23 cellular contexts compared by ENCODE assay signal in genomic region chr5:76443399-76443798, GRCh38. TPM values are rescaled to one million over a fixed set of nuclear protein-coding genes. Genes with fewer than 3 reads are reported as not detected.
DNase-seq lines count a peak whose midpoint lies in the region; ATAC-seq, FAIRE-seq and TF ChIP-seq lines count a peak whose summit lies in the region.
"Had no signal": no experiment of that assay in that cellular context is flagged by ENCODE, and none has a peak within 500 bp of the region (broad histone marks: within the 10 kb centered on the region; RNA-seq: fewer than 3 reads in every experiment).

No MANE protein-coding gene starts in this region.

- WGBS in pancreas, 2 donors, result 0 to 10% methylated on average over 1 of the region's 1 CpG

- H3K4me3 ChIP-seq in pancreas, result no peak overlapping the region

- H3K36me3 Mint-ChIP-seq in natural killer cell, result no peaks in the 10 kb centered on the region
- peaks cover 22% of the 10 kb centered on the region for H3K36me3 Mint-ChIP-seq in natural killer cell treated with Interleukin-12 subunit alpha and Interleukin-12 subunit beta and Interleukin-15 and Interleukin-18, amount 100 ng/mL, for 72 hours
- peaks cover 11 to 17% (median 16%) of the 10 kb centered on the region in 3 donors for H3K36me3 Mint-ChIP-seq in immature natural killer cell

- no peaks in the 10 kb centered on the region for H3K27me3 ChIP-seq in pancreas
- H3K27me3 ChIP-seq: BE2C had no signal

- H3K4me1 Mint-ChIP-seq in natural killer cell (peaks cover 81 to 87% of the 10 kb centered on the region in 2 donors), immature natural killer cell (peaks cover 80 to 96% of the 10 kb centered on the region in 2 donors)
- peaks cover 48 to 66% of the 10 kb centered on the region in 2 donors for H3K4me1 Mint-ChIP-seq in natural killer cell treated with Interleukin-12 subunit alpha and Interleukin-12 subunit beta and Interleukin-15 and Interleukin-18, amount 100 ng/mL, for 72 hours (ENCODE audit: low read depth in 2 of 2)

- DNase-seq in natural killer cell, result no peak
- no peak for DNase-seq in natural killer cell treated with Interleukin-12 subunit alpha and Interleukin-12 subunit beta and Interleukin-15 and Interleukin-18, amount 100 ng/mL, for 72 hours (ENCODE audit: low spot score)
- no peak for DNase-seq in immature natural killer cell
- peak in 2 of 6 donors; percentile 28 to 30 for DNase-seq in pancreas
- no peak for DNase-seq in iPS-NIHi7 (ENCODE audit: extremely low spot score)
- no peak for DNase-seq in NK-92 treated with Interleukin-12 subunit alpha and Interleukin-12 subunit beta, amount 100 ng/mL, for 24 hours (lab: John Stamatoyannopoulos, UW)
- DNase-seq: 8988T, ACHN, BE2C, HCEC 1CT, Karpas-422, NCI-H1105, NCI-H146, NCI-H2029, NCI-H446, NCI-H524 treated with DMSO at 0.1 percent for 48 hours, RPMI8226, SHP77 had no signal

- intact Hi-C loops in natural killer cell (cut with micrococcal nuclease), result no loop called here
- intact Hi-C loops in pancreas (cut with DNase I), result no loop called here

- H3K9me3 Mint-ChIP-seq in natural killer cell (no peaks in the 10 kb centered on the region), immature natural killer cell (peaks cover 0 to 3% (median 0%) of the 10 kb centered on the region in 6 donors)
- H3K9me3 Mint-ChIP-seq in natural killer cell treated with Interleukin-12 subunit alpha and Interleukin-12 subunit beta and Interleukin-15 and Interleukin-18, amount 100 ng/mL, for 72 hours, result no peaks in the 10 kb centered on the region

- H3K27ac Mint-ChIP-seq in natural killer cell (peak overlapping the region; percentile 14 to 78), immature natural killer cell (peak overlapping the region; percentile 47 to 76 (median 55))
- no peak overlapping the region for H3K27ac Mint-ChIP-seq in natural killer cell treated with Interleukin-12 subunit alpha and Interleukin-12 subunit beta and Interleukin-15 and Interleukin-18, amount 100 ng/mL, for 72 hours

- H3K27ac ChIP-seq in pancreas, result no peak overlapping the region

- H3K4me3 Mint-ChIP-seq in natural killer cell (no peak overlapping the region), immature natural killer cell (no peak overlapping the region)
- H3K4me3 Mint-ChIP-seq in natural killer cell treated with Interleukin-12 subunit alpha and Interleukin-12 subunit beta and Interleukin-15 and Interleukin-18, amount 100 ng/mL, for 72 hours, result no peak overlapping the region
- H3K4me3 Mint-ChIP-seq: CD14-positive monocyte had no signal

- no peaks in the 10 kb centered on the region for H3K36me3 ChIP-seq in pancreas
- H3K36me3 ChIP-seq: BE2C had no signal

- ATAC-seq in natural killer cell (no peak), pancreas (peak; percentile 53 to 73 (median 62)), HG02763 (IDR thresholded peaks at IDR 0.05; ENCODE audit: unreplicated experiment) (no peak)
- ATAC-seq in natural killer cell treated with Interleukin-12 subunit alpha and Interleukin-12 subunit beta and Interleukin-15 and Interleukin-18, amount 100 ng/mL, for 72 hours, result no peak

- FAIRE-seq in pancreas (lab: Jason Lieb, UNC), result no peak
- FAIRE-seq: D721Med, GM19239, H1 had no signal

- no peak for TF ChIP-seq CTCF in natural killer cell (IDR thresholded peaks at IDR 0.05)
- no peak for TF ChIP-seq CTCF in pancreas (IDR thresholded peaks at IDR 0.05)

- no peaks in the 10 kb centered on the region for H3K9me3 ChIP-seq in pancreas
- H3K9me3 ChIP-seq: BE2C had no signal

- H3K4me1 ChIP-seq in pancreas, result peaks cover 0 to 5% (median 3%) of the 10 kb centered on the region in 3 donors
- H3K4me1 ChIP-seq: BE2C had no signal

- H3K27me3 Mint-ChIP-seq in natural killer cell (ENCODE audit: low read depth in 2 of 2) (no peaks in the 10 kb centered on the region), immature natural killer cell (ENCODE audit: low read depth in 3 of 3) (no peaks in the 10 kb centered on the region)
- H3K27me3 Mint-ChIP-seq in natural killer cell treated with Interleukin-12 subunit alpha and Interleukin-12 subunit beta and Interleukin-15 and Interleukin-18, amount 100 ng/mL, for 72 hours, result no peaks in the 10 kb centered on the region

RNA-seq across cellular contexts. Expression of gene IQGAP2, which starts 40.3 kb away (rescaled TPM):
- 100 to 1,000 TPM; 172 to 218 (median 207) TPM for total RNA-seq in natural killer cell
- total RNA-seq in natural killer cell treated with Interleukin-12 subunit alpha and Interleukin-12 subunit beta and Interleukin-15 and Interleukin-18, amount 100 ng/mL, for 72 hours, result 100 to 1,000 TPM; 104 to 111 TPM
- polyA plus RNA-seq in immature natural killer cell, result 10 to 100 TPM; 38.8 to 92.5 (median 43.6) TPM
- total RNA-seq in pancreas, result 10 to 100 TPM; 32.1 to 54.0 (median 37.3) TPM
- 10 to 100 TPM; 14.4 to 36.8 TPM for polyA plus RNA-seq in pancreas

Comparison
In these comparisons a context has a peak if more than half of its experiments do, and no peak if none do; other contexts are left out.
1. H3K27ac Mint-ChIP-seq: peak in natural killer cell (2 of 2) and immature natural killer cell (6 of 6); none in natural killer cell treated with Interleukin-12 subunit alpha and Interleukin-12 subunit beta and Interleukin-15 and Interleukin-18, amount 100 ng/mL, for 72 hours (0 of 2).
2. ATAC-seq: peak in pancreas (4 of 4); none in natural killer cell (0 of 3), natural killer cell treated with Interleukin-12 subunit alpha and Interleukin-12 subunit beta and Interleukin-15 and Interleukin-18, amount 100 ng/mL, for 72 hours (0 of 2) and HG02763 (single experiment).